Comparison of ENCODE assay signal across 1 cellular context in genomic region chr19:17124025-17124424, GRCh38.
TF ChIP-seq lines count a peak whose summit lies in the region.

No MANE protein-coding gene starts in this region.

TF ChIP-seq in K562, 482 proteins besides CTCF, POLR2A, EP300 and RAD21:
- TF ChIP-seq, protein P1, sequence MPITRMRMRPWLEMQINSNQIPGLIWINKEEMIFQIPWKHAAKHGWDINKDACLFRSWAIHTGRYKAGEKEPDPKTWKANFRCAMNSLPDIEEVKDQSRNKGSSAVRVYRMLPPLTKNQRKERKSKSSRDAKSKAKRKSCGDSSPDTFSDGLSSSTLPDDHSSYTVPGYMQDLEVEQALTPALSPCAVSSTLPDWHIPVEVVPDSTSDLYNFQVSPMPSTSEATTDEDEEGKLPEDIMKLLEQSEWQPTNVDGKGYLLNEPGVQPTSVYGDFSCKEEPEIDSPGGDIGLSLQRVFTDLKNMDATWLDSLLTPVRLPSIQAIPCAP (CRISPR knock-in tag; IDR thresholded peaks at IDR 0.05; ENCODE audit: borderline replicate concordance): no peak
- no peak for TF ChIP-seq ETV6 (IDR thresholded peaks at IDR 0.05; ENCODE audit: borderline replicate concordance in 1 of 2, low read depth in 2 of 2, low read length in 1 of 2)
- no peak for TF ChIP-seq ETV6 (CRISPR knock-in tag; IDR thresholded peaks at IDR 0.05; ENCODE audit: borderline replicate concordance)
- TF ChIP-seq ZNF133 (CRISPR knock-in tag; IDR thresholded peaks at IDR 0.05): no peak
- TF ChIP-seq ZNF586 (CRISPR knock-in tag; conservative IDR thresholded peaks at IDR 0.05): no peak
- no peak for TF ChIP-seq ZNF311 (CRISPR knock-in tag; IDR thresholded peaks at IDR 0.05)
- no peak for TF ChIP-seq KDM1A (IDR thresholded peaks at IDR 0.05)
- TF ChIP-seq, protein P2, sequence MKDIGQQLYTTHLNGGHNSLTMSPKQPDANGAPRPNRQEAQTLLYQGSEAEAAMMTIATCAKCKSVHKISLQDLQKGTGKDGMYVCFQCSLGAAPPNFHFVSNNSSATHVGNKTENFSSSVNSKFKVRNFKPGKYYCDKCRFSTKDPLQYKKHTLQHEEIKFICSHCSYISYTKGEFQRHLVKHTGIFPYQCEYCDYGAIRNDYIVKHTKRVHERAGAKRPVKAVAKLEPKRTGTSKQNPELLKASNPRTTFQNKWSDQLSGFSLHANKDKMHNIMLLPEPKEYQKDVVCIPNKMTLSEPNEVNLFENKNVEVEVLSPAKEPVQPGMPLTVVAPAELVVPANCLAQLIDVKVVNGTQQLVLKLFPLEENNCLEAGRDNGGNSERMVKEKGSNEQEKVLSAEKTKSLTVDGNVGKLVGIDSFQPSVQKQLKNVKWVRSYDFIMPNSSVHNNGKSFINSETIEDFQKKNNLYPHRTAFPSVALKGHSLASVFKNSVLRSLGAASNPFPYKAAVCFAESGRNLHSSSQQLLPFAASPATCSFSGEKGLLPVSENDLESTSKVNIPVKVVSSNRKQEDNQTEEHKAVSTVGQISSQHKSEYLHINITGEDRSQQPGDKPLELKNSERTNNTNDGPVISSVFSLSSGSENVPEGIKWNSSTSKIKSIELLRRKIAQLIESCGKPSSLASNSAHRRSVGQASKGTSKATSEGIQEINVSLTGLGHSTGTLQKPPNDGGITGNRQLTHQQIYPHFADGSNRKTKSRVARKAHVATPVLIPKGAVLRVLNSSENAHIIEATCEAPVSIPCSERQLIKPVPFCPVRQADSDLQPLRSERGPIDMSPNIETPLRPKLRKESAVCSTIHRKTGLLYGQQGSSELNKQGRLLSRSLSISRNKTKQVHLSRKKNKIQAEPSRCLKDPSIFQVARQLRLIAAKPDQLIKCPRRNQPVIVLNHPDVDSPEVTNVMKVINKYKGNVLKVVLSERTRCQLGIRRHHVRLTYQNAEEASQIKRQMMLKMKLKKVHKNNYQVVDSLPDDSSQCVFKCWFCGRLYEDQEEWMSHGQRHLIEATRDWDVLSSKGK (CRISPR knock-in tag; IDR thresholded peaks at IDR 0.05): no peak
- TF ChIP-seq ZNF121 (CRISPR knock-in tag; conservative IDR thresholded peaks at IDR 0.05): peak; percentile 67; the same call in 1 of the 2 replicates
- TF ChIP-seq RBM25 (IDR thresholded peaks at IDR 0.05; ENCODE audit: low read depth, low read length, severe bottlenecking): peak; percentile 7
- no peak for TF ChIP-seq UBTF (IDR thresholded peaks at IDR 0.05; ENCODE audit: borderline replicate concordance in 1 of 2, low read depth in 2 of 2, low read length in 2 of 2)
- TF ChIP-seq HBP1 (CRISPR knock-in tag; IDR thresholded peaks at IDR 0.05): no peak
